Comparison of ENCODE assay signal across 8 cellular contexts in the genomic region with DNA sequence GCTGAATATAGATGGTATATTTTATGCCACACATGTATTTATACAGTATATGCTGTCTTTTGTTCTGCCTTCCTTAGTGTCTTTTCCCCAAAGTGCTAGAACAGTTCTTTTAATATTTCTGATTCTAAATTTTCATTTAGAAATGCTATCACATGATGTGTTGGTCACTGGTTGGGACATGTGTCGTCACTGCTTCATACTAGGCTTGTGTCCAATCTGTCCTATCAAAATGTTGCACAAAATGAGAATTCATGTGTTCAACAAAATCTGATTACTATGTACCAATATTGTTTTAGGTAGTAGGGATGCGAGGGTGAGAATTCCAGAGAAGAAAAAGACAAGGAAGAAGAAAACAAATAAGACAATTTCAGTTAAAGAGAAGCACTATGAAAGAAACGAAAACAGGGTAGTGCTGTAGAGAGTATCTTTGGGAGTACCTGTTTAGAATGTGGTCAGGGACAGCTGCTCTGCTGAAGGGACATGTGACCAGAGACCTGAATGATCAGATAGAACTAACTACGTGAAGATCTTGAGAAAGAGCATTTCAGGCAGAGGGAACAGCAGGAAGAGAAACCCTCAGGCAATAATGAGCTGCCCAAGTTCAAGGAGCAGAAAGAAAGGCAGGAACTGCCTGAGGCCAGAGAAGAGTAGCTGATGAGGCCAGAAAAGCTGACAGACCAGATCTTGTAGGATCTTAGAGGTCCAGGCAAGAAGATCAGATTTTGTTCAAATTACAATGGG. TPM values are rescaled to one million over a fixed set of nuclear protein-coding genes. Genes with fewer than 3 reads are reported as not detected.
A peak's percentile ranks its signal among the peaks of the same experiment; 100 is the strongest.
DNase-seq lines count a peak whose midpoint lies in the region; ATAC-seq and TF ChIP-seq lines count a peak whose summit lies in the region.

No MANE protein-coding gene starts in this region.

- H3K9me3 ChIP-seq in SK-N-MC (ENCODE audit: low read depth, low read length) (no peaks in the 10 kb centered on the region), tibial nerve (no peaks in the 10 kb centered on the region), testis (no peaks in the 10 kb centered on the region)

- H3K9me3 Mint-ChIP-seq in activated naive CD8-positive, alpha-beta T cell treated with anti-CD3 and anti-CD28 coated beads, Interleukin-2, amount 50 U/mL, for 24 hours: no peaks in the 10 kb centered on the region
- peaks cover 2% of the 10 kb centered on the region for H3K9me3 Mint-ChIP-seq in activated naive CD8-positive, alpha-beta T cell treated with anti-CD3 and anti-CD28 coated beads for 36 hours

- TF ChIP-seq POLR2A in tibial nerve (IDR thresholded peaks at IDR 0.05) (no peak), testis (IDR thresholded peaks at IDR 0.05) (no peak)

- H3K4me3 ChIP-seq in SK-N-MC: peak overlapping the region; percentile 90
- H3K4me3 ChIP-seq in tibial nerve: peak overlapping the region in 1 of 4 donors; percentile 2
- H3K4me3 ChIP-seq in testis: no peak overlapping the region

- H3K9ac ChIP-seq in SK-N-MC (ENCODE audit: insufficient read length): peak overlapping the region; percentile 92

- peaks cover 1% of the 10 kb centered on the region for H3K27me3 Mint-ChIP-seq in activated naive CD8-positive, alpha-beta T cell treated with anti-CD3 and anti-CD28 coated beads, Interleukin-2, amount 50 U/mL, for 24 hours
- H3K27me3 Mint-ChIP-seq in activated naive CD8-positive, alpha-beta T cell treated with anti-CD3 and anti-CD28 coated beads for 36 hours: no peaks in the 10 kb centered on the region

- H3K27ac Mint-ChIP-seq in activated naive CD8-positive, alpha-beta T cell treated with anti-CD3 and anti-CD28 coated beads, Interleukin-2, amount 50 U/mL, for 24 hours: peak overlapping the region; percentile 8
- H3K27ac Mint-ChIP-seq in activated naive CD8-positive, alpha-beta T cell treated with anti-CD3 and anti-CD28 coated beads for 36 hours: no peak overlapping the region

- WGBS in tibial nerve, 2 donors: 62 to 63% methylated on average over 4 of the region's 4 CpGs
- WGBS in testis, 2 donors: 75 to 83% methylated on average over 4 of the region's 4 CpGs

- no peak for TF ChIP-seq CTCF in tibial nerve (IDR thresholded peaks at IDR 0.05)
- no peak for TF ChIP-seq CTCF in testis (IDR thresholded peaks at IDR 0.05)

- H3K4me3 Mint-ChIP-seq in activated naive CD8-positive, alpha-beta T cell treated with anti-CD3 and anti-CD28 coated beads, Interleukin-2, amount 50 U/mL, for 24 hours: peak overlapping the region; percentile 39
- H3K4me3 Mint-ChIP-seq in activated naive CD8-positive, alpha-beta T cell treated with anti-CD3 and anti-CD28 coated beads for 36 hours: no peak overlapping the region

- ATAC-seq in activated naive CD8-positive, alpha-beta T cell treated with anti-CD3 and anti-CD28 coated beads, Interleukin-2, amount 50 U/mL, for 24 hours: no peak
- peak; percentile 22 for ATAC-seq in HG03060 (IDR thresholded peaks at IDR 0.05; ENCODE audit: low read depth, unreplicated experiment)

- peak overlapping the region; percentile 93 for H3K27ac ChIP-seq in SK-N-MC
- peak overlapping the region in 3 of 4 donors; percentile 15 to 61 (median 32) for H3K27ac ChIP-seq in tibial nerve
- H3K27ac ChIP-seq in testis: no peak overlapping the region

- H3K27me3 ChIP-seq in tibial nerve (no peaks in the 10 kb centered on the region), testis (no peaks in the 10 kb centered on the region)

- DNase-seq in activated naive CD8-positive, alpha-beta T cell treated with anti-CD3 and anti-CD28 coated beads, Interleukin-2, amount 50 U/mL, for 24 hours: no peak
- DNase-seq in activated naive CD8-positive, alpha-beta T cell treated with anti-CD3 and anti-CD28 coated beads for 36 hours: no peak
- DNase-seq in SK-N-MC (ENCODE audit: low read depth, low spot score): no peak
- no peak for DNase-seq in tibial nerve (ENCODE audit: low spot score in 2 of 2)
- DNase-seq in testis: no peak
- DNase-seq in activated CD4-positive, alpha-beta T cell treated with anti-CD3 and anti-CD28 coated beads, Interleukin-2, amount 50 U/mL, for 1 hour: no peak
- no peak for DNase-seq in NK-92 treated with Interleukin-12 subunit alpha and Interleukin-12 subunit beta, amount 100 ng/mL, for 24 hours (lab: John Stamatoyannopoulos, UW)

- intact Hi-C loops in testis (cut with DNase I; ENCODE audit: low total_unique reads): no loop called here

- no peak for TF ChIP-seq EP300 in tibial nerve (IDR thresholded peaks at IDR 0.05)

- H3K4me1 Mint-ChIP-seq in activated naive CD8-positive, alpha-beta T cell treated with anti-CD3 and anti-CD28 coated beads, Interleukin-2, amount 50 U/mL, for 24 hours: peaks cover 27% of the 10 kb centered on the region
- H3K4me1 Mint-ChIP-seq in activated naive CD8-positive, alpha-beta T cell treated with anti-CD3 and anti-CD28 coated beads for 36 hours: peaks cover 26% of the 10 kb centered on the region

- peaks cover 4% of the 10 kb centered on the region for H3K36me3 Mint-ChIP-seq in activated naive CD8-positive, alpha-beta T cell treated with anti-CD3 and anti-CD28 coated beads, Interleukin-2, amount 50 U/mL, for 24 hours (ENCODE audit: low read depth)
- H3K36me3 Mint-ChIP-seq in activated naive CD8-positive, alpha-beta T cell treated with anti-CD3 and anti-CD28 coated beads for 36 hours: no peaks in the 10 kb centered on the region

- H3K4me1 ChIP-seq in tibial nerve: peaks cover 0 to 5% (median 0%) of the 10 kb centered on the region in 4 donors
- no peaks in the 10 kb centered on the region for H3K4me1 ChIP-seq in testis

- H3K36me3 ChIP-seq in SK-N-MC (ENCODE audit: insufficient read depth, low read length) (peaks cover 27% of the 10 kb centered on the region), tibial nerve (no peaks in the 10 kb centered on the region), testis (ENCODE audit: low read depth, missing control alignments) (no peaks in the 10 kb centered on the region)

RNA-seq across cellular contexts. Expression of gene KMO, which starts 1.4 kb away (rescaled TPM):
- total RNA-seq in activated naive CD8-positive, alpha-beta T cell treated with anti-CD3 and anti-CD28 coated beads for 36 hours: under 1 TPM; 0.34 to 0.37 TPM
- total RNA-seq in tibial nerve (1 to 10 TPM in 2 of 4 donors, under 1 TPM in 2; 0.20 to 4.4 (median 1.8) TPM), testis (under 1 TPM; 0.39 to 0.99 TPM)
- polyA plus RNA-seq in testis (ENCODE audit: insufficient read depth, low read depth, low replicate concordance): 1.5 TPM

RNA-seq across cellular contexts. Expression of gene FH, which starts 14.0 kb away (rescaled TPM):
- total RNA-seq in activated naive CD8-positive, alpha-beta T cell treated with anti-CD3 and anti-CD28 coated beads for 36 hours: 100 to 1,000 TPM; 101 to 103 TPM
- total RNA-seq in tibial nerve (10 to 100 TPM; 19.6 to 61.5 (median 28.8) TPM), testis (10 to 100 TPM; 39.7 to 54.6 TPM)
- 86.0 TPM for polyA plus RNA-seq in testis (ENCODE audit: insufficient read depth, low read depth, low replicate concordance)

Comparison
In these comparisons a context has a peak if more than half of its experiments do, and no peak if none do; other contexts are left out.
1. H3K27ac ChIP-seq: peak in SK-N-MC (single experiment) and tibial nerve (3 of 4); none in testis (0 of 2).